In genomic region chr12:49276304-49277290, GRCh38 we compare ENCODE assay signal across 22 cellular contexts. TPM values are rescaled to one million over a fixed set of nuclear protein-coding genes. Genes with fewer than 3 reads are reported as not detected.
DNase-seq lines count a peak whose midpoint lies in the region; ATAC-seq, FAIRE-seq and TF ChIP-seq lines count a peak whose summit lies in the region.
"Had no signal": no experiment of that assay in that cellular context is flagged by ENCODE, and none has a peak within 500 bp of the region (broad histone marks: within the 10 kb centered on the region; RNA-seq: fewer than 3 reads in every experiment).

No MANE protein-coding gene starts in this region.

- H3K79me2 ChIP-seq in astrocyte (ENCODE audit: insufficient read depth, low read length): peaks cover 9% of the 10 kb centered on the region

- 20% methylated on average over 1 of the region's 13 CpGs for WGBS in right lobe of liver (ENCODE audit: insufficient coverage, low coverage, low lambda C conversion rate, missing lambda C conversion rate)

- no peak for TF ChIP-seq POLR2A in right lobe of liver (IDR thresholded peaks at IDR 0.05)

- no peak overlapping the region for H2AFZ ChIP-seq in astrocyte (ENCODE audit: low read depth, low read length)

- H3K4me3 Mint-ChIP-seq in astrocyte (ENCODE audit: unreplicated experiment): no peak overlapping the region
- H3K4me3 Mint-ChIP-seq: activated CD8-positive, alpha-beta T cell treated with anti-CD3 and anti-CD28 coated beads, Interleukin-2, amount 10 ng/mL, durations not matched to agents 7 days and 5 days; brain had no signal

- H3K36me3 ChIP-seq in astrocyte (ENCODE audit: insufficient read depth, low read length) (peaks cover 21% of the 10 kb centered on the region), right lobe of liver (peaks cover 0 to 18% (median 9%) of the 10 kb centered on the region in 4 donors), upper lobe of right lung (peaks cover 16% of the 10 kb centered on the region)

- TF ChIP-seq CTCF in astrocyte (IDR thresholded peaks at IDR 0.05; ENCODE audit: insufficient read depth, low read depth, low read length): no peak
- no peak for TF ChIP-seq CTCF in right lobe of liver (IDR thresholded peaks at IDR 0.05)
- TF ChIP-seq CTCF in upper lobe of right lung (IDR thresholded peaks at IDR 0.05): no peak

- H3K4me1 Mint-ChIP-seq in astrocyte (ENCODE audit: low read depth, unreplicated experiment): peaks cover 13% of the 10 kb centered on the region

- ATAC-seq in activated naive CD4-positive, alpha-beta T cell treated with anti-CD3 and anti-CD28 coated beads, Interleukin-2, amount 50 U/mL, for 72 hours: peak; percentile 18 to 19
- peak in 3 of 4 donors; percentile 15 to 30 (median 16) for ATAC-seq in right lobe of liver
- ATAC-seq in upper lobe of right lung: no peak
- ATAC-seq in HG03196 (IDR thresholded peaks at IDR 0.05; ENCODE audit: unreplicated experiment): no peak
- ATAC-seq: activated CD8-positive, alpha-beta T cell treated with anti-CD3 and anti-CD28 coated beads, Interleukin-2, amount 10 ng/mL, durations not matched to agents 7 days and 5 days; left ventricle myocardium superior had no signal

- DNase-seq in activated naive CD4-positive, alpha-beta T cell treated with anti-CD3 and anti-CD28 coated beads, Interleukin-2, amount 50 U/mL, for 72 hours (ENCODE audit: low spot score in 2 of 2): no peak
- no peak for DNase-seq in activated naive CD4-positive, alpha-beta T cell (lab: John Stamatoyannopoulos, UW)
- DNase-seq in astrocyte (ENCODE audit: low read depth) (no peak), right lobe of liver (no peak), upper lobe of right lung (peak; percentile 52), activated gamma-delta T cell (lab: John Stamatoyannopoulos, UW) (no peak)
- no peak for DNase-seq in NK-92 treated with Interleukin-12 subunit alpha and Interleukin-12 subunit beta, amount 100 ng/mL, for 24 hours (lab: John Stamatoyannopoulos, UW)
- DNase-seq: activated CD4-positive, alpha-beta T cell treated with anti-CD3 and anti-CD28 coated beads for 1 hour; activated CD8-positive, alpha-beta T cell treated with anti-CD3 and anti-CD28 coated beads, Interleukin-2, amount 10 ng/mL, durations not matched to agents 7 days and 5 days; activated gamma-delta T cell treated with Interleukin-2 at 50 U/mL for 16 hours; activated T-cell treated with anti-CD3 and anti-CD28 coated beads for 4 hours; Calu3; left ventricle myocardium superior; NCI-H2029 treated with DMSO at 0.1 percent for 48 hours; stimulated activated CD4-positive, alpha-beta T cell treated with anti-CD3 and anti-CD28 coated beads, Interleukin-2, amount 100 ng/mL, for 24 hours; T-helper 1 cell had no signal

- FAIRE-seq in astrocyte (lab: Jason Lieb, UNC): no peak
- FAIRE-seq: islet of Langerhans had no signal

- no peaks in the 10 kb centered on the region for H3K27me3 Mint-ChIP-seq in astrocyte (ENCODE audit: low read depth, unreplicated experiment)

- H3K27ac ChIP-seq in astrocyte (ENCODE audit: low read depth, low read length) (no peak overlapping the region), right lobe of liver (no peak overlapping the region), upper lobe of right lung (no peak overlapping the region)
- H3K27ac ChIP-seq: BLaER1 had no signal

- H4K20me1 ChIP-seq in astrocyte (ENCODE audit: insufficient read depth, low read length): peaks cover 34% of the 10 kb centered on the region

- H3K9me3 Mint-ChIP-seq in activated naive CD4-positive, alpha-beta T cell treated with anti-CD3 and anti-CD28 coated beads, Interleukin-2, amount 50 U/mL, for 72 hours: no peaks in the 10 kb centered on the region
- H3K9me3 Mint-ChIP-seq in astrocyte (ENCODE audit: unreplicated experiment): no peaks in the 10 kb centered on the region

- peaks cover 0 to 7% of the 10 kb centered on the region in 2 donors for H3K36me3 Mint-ChIP-seq in activated naive CD4-positive, alpha-beta T cell treated with anti-CD3 and anti-CD28 coated beads, Interleukin-2, amount 50 U/mL, for 72 hours
- H3K36me3 Mint-ChIP-seq in astrocyte (ENCODE audit: low read depth, unreplicated experiment): peaks cover 10% of the 10 kb centered on the region

- H3K9ac ChIP-seq in astrocyte (ENCODE audit: low read length): no peak overlapping the region
- H3K9ac ChIP-seq: BLaER1 had no signal

- no peaks in the 10 kb centered on the region for H3K4me1 ChIP-seq in astrocyte (ENCODE audit: insufficient read depth, low read length)
- peaks cover 0 to 4% (median 0%) of the 10 kb centered on the region in 4 donors for H3K4me1 ChIP-seq in right lobe of liver
- peaks cover 5% of the 10 kb centered on the region for H3K4me1 ChIP-seq in upper lobe of right lung

- no peaks in the 10 kb centered on the region for H3K9me3 ChIP-seq in astrocyte (ENCODE audit: insufficient read depth, low read depth, low read length)
- no peaks in the 10 kb centered on the region for H3K9me3 ChIP-seq in right lobe of liver
- no peaks in the 10 kb centered on the region for H3K9me3 ChIP-seq in upper lobe of right lung
- H3K9me3 ChIP-seq: BLaER1 had no signal

- no peaks in the 10 kb centered on the region for H3K27me3 ChIP-seq in astrocyte (ENCODE audit: insufficient read depth, low read length)
- no peaks in the 10 kb centered on the region for H3K27me3 ChIP-seq in right lobe of liver
- no peaks in the 10 kb centered on the region for H3K27me3 ChIP-seq in upper lobe of right lung
- H3K27me3 ChIP-seq: BLaER1 had no signal

- H3K4me3 ChIP-seq in astrocyte (ENCODE audit: insufficient read depth, low read depth, low read length) (no peak overlapping the region), right lobe of liver (no peak overlapping the region), upper lobe of right lung (no peak overlapping the region)
- H3K4me3 ChIP-seq: BLaER1, smooth muscle cell had no signal

- intact Hi-C loops in right lobe of liver (cut with DNase I) (no loop called here), upper lobe of right lung (cut with DNase I) (no loop called here)

- H3K4me2 ChIP-seq in astrocyte (ENCODE audit: low read length): no peak overlapping the region
- H3K4me2 ChIP-seq: BLaER1, smooth muscle cell had no signal

- peak overlapping the region in 1 of 2 donors; percentile 70 for H3K27ac Mint-ChIP-seq in activated naive CD4-positive, alpha-beta T cell treated with anti-CD3 and anti-CD28 coated beads, Interleukin-2, amount 50 U/mL, for 72 hours
- H3K27ac Mint-ChIP-seq in astrocyte (ENCODE audit: unreplicated experiment): peak overlapping the region; percentile 47
- H3K27ac Mint-ChIP-seq: activated CD8-positive, alpha-beta T cell treated with anti-CD3 and anti-CD28 coated beads, Interleukin-2, amount 10 ng/mL, durations not matched to agents 7 days and 5 days had no signal

RNA-seq across cellular contexts. Expression of gene TUBA1C, which starts 11.7 kb away (rescaled TPM):
- 100 to 1,000 TPM; 260 to 263 TPM for total RNA-seq in activated naive CD4-positive, alpha-beta T cell treated with anti-CD3 and anti-CD28 coated beads, Interleukin-2, amount 50 U/mL, for 72 hours
- total RNA-seq in astrocyte: 345 and 408 TPM in 2 replicates
- total RNA-seq in right lobe of liver: 100 to 1,000 TPM in 2 of 6 experiments, 10 to 100 TPM in 4; 40.6 to 224 (median 68.7) TPM
- 113 TPM for total RNA-seq in upper lobe of right lung

RNA-seq across cellular contexts. Expression of gene PRPH, which starts 18.4 kb away (rescaled TPM):
- not detected for total RNA-seq in activated naive CD4-positive, alpha-beta T cell treated with anti-CD3 and anti-CD28 coated beads, Interleukin-2, amount 50 U/mL, for 72 hours
- not detected in 2 replicates for total RNA-seq in astrocyte
- not detected for total RNA-seq in right lobe of liver
- total RNA-seq in upper lobe of right lung: not detected
- total RNA-seq: activated CD8-positive, alpha-beta T cell treated with anti-CD3 and anti-CD28 coated beads, Interleukin-2, amount 10 ng/mL, durations not matched to agents 7 days and 5 days; Calu3; left ventricle myocardium superior; mononuclear cell; smooth muscle cell had no signal

RNA-seq across cellular contexts. Expression of gene TROAP, which starts 46.5 kb away (rescaled TPM):
- 100 to 1,000 TPM in 1 of 2 donors, 10 to 100 TPM in 1; 67.4 to 134 TPM for total RNA-seq in activated naive CD4-positive, alpha-beta T cell treated with anti-CD3 and anti-CD28 coated beads, Interleukin-2, amount 50 U/mL, for 72 hours
- total RNA-seq in astrocyte (2.2 and 2.7 TPM in 2 replicates), right lobe of liver (1 to 10 TPM in 2 of 6 experiments, under 1 TPM in 4; 0.24 to 2.6 (median 0.93) TPM), upper lobe of right lung (0.96 TPM)

Comparison
In these comparisons a context has a peak if more than half of its experiments do, and no peak if none do; other contexts are left out.
1. ATAC-seq: peak in activated naive CD4-positive, alpha-beta T cell treated with anti-CD3 and anti-CD28 coated beads, Interleukin-2, amount 50 U/mL, for 72 hours (2 of 2) and right lobe of liver (3 of 4); none in upper lobe of right lung (single experiment) and HG03196 (single experiment).
2. RNA of gene TROAP, which starts 46.5 kb away (total RNA-seq): 67.4 to 134 TPM in activated naive CD4-positive, alpha-beta T cell treated with anti-CD3 and anti-CD28 coated beads, Interleukin-2, amount 50 U/mL, for 72 hours; 2.2 to 2.7 TPM in astrocyte, 0.24 to 2.6 TPM in right lobe of liver and 0.96 TPM in upper lobe of right lung (single experiment); every median in the first group is over 10 times any median in the second.